Comparison of ENCODE assay signal across 26 cellular contexts in genomic region chr14:36518031-36518585, GRCh38. TPM values are rescaled to one million over a fixed set of nuclear protein-coding genes. Genes with fewer than 3 reads are reported as not detected.
DNase-seq lines count a peak whose midpoint lies in the region; ATAC-seq, FAIRE-seq and TF ChIP-seq lines count a peak whose summit lies in the region.
"Had no signal": no experiment of that assay in that cellular context is flagged by ENCODE, and none has a peak within 500 bp of the region (broad histone marks: within the 10 kb centered on the region; RNA-seq: fewer than 3 reads in every experiment).

No MANE protein-coding gene starts in this region.

- peak overlapping the region; percentile 82 for H3K4ac ChIP-seq in H1 (replicated peaks; ENCODE audit: insufficient read length, low read depth, low read length)

- H3K27me3 ChIP-seq in H1 (replicated peaks in 1 of 4; ENCODE audit: control insufficient read depth in 3 of 4, extremely low read depth in 1 of 4, insufficient read depth in 3 of 4, low read length in 3 of 4) = peaks cover 95 to 100% (median 98%) of the 10 kb centered on the region in 4 experiments
- H3K27me3 ChIP-seq in psoas muscle (ENCODE audit: insufficient read depth in 3 of 3, low read length in 2 of 3) = peaks cover 0 to 100% (median 70%) of the 10 kb centered on the region in 3 donors
- H3K27me3 ChIP-seq in A673 (replicated peaks; ENCODE audit: insufficient read depth, low read depth, low read length, poor library complexity) = peaks cover 100% of the 10 kb centered on the region

- no peak overlapping the region for H2BK120ac ChIP-seq in H1 (replicated peaks; ENCODE audit: low read depth, low read length)

- FAIRE-seq in H1 (lab: Jason Lieb, UNC) = no peak
- FAIRE-seq: islet of Langerhans, TTC549 had no signal

- H3K4me1 ChIP-seq in H1 (replicated peaks in 1 of 4; ENCODE audit: control insufficient read depth in 3 of 4, insufficient read depth in 4 of 4, low read length in 3 of 4) = peaks cover 0 to 38% (median 24%) of the 10 kb centered on the region in 4 experiments; a peak in 5 of 7 replicates
- H3K4me1 ChIP-seq in psoas muscle = peaks cover 28% of the 10 kb centered on the region
- peaks cover 23% of the 10 kb centered on the region for H3K4me1 ChIP-seq in A673 (ENCODE audit: insufficient read depth, low read length, poor library complexity, severe bottlenecking)

- no peak overlapping the region for H3K14ac ChIP-seq in H1 (ENCODE audit: insufficient read length)

- H3K9me3 ChIP-seq in H1 (ENCODE audit: insufficient read depth in 2 of 2, low read depth in 1 of 2, low read length in 1 of 2) = no peaks in the 10 kb centered on the region
- H3K9me3 ChIP-seq in psoas muscle = no peaks in the 10 kb centered on the region
- no peaks in the 10 kb centered on the region for H3K9me3 ChIP-seq in A673 (ENCODE audit: low read depth, low read length, poor library complexity, severe bottlenecking)
- H3K9me3 ChIP-seq: thoracic aorta had no signal

- ATAC-seq in psoas muscle = no peak
- ATAC-seq in HG03469 (IDR thresholded peaks at IDR 0.05; ENCODE audit: unreplicated experiment) = no peak
- ATAC-seq: effector memory CD8-positive, alpha-beta T cell; HCT116; naive thymus-derived CD8-positive, alpha-beta T cell had no signal

- no peak overlapping the region; the same call in 1 of the 2 replicates for H4K8ac ChIP-seq in H1 (ENCODE audit: extremely low read depth, insufficient read depth, low read length)

- POLR2A ChIA-PET in H1 (lab: Charles Lee; ENCODE audit: partially characterized antibody) = interaction anchor here (0.8 to 3.9 kb wide), 3 partner anchors 9 to 132 kb away, joined by 3 to 19 read pairs (median 3); no protein-coding TSS in a partner anchor
- POLR2A ChIA-PET in A673 (lab: Charles Lee; ENCODE audit: low non-redundant PET) = no interaction called here

- H2AK5ac ChIP-seq in H1 (ENCODE audit: low read depth, low read length) = no peak overlapping the region

- H3K36me3 ChIP-seq in H1 (ENCODE audit: control insufficient read depth in 2 of 4, insufficient read depth in 4 of 4, low read length in 3 of 4) (peaks cover 0 to 11% (median 0%) of the 10 kb centered on the region in 4 experiments; a peak in 1 of 8 replicates), psoas muscle (ENCODE audit: insufficient read depth in 1 of 2, low read depth in 1 of 2) (no peaks in the 10 kb centered on the region), A673 (ENCODE audit: insufficient read depth, low read length, poor library complexity, severe bottlenecking) (no peaks in the 10 kb centered on the region)
- H3K36me3 ChIP-seq: thoracic aorta had no signal

- intact Hi-C loops in psoas muscle (cut with DNase I) (no loop called here), A673 (cut with micrococcal nuclease; ENCODE audit: unreplicated experiment) (no loop called here)

- BruUV-seq in A673 (replicated peaks; lab: Mats Ljungman, UMichigan) = no TSS peak

- peaks cover 33 to 34% of the 10 kb centered on the region in 2 experiments for H4K20me1 ChIP-seq in H1 (replicated peaks in 1 of 2; ENCODE audit: control insufficient read depth in 1 of 2, insufficient read depth in 2 of 2, low read length in 2 of 2)

- CTCF ChIA-PET in H1 (lab: Charles Lee; ENCODE audit: partially characterized antibody) = interaction anchor here (0.9 to 11.9 kb wide), 9 partner anchors 6 to 448 kb away, joined by 3 to 395 read pairs (median 4); partner anchors contain the start of gene NKX2-8
- CTCF ChIA-PET in A673 (lab: Charles Lee) = no interaction called here

- no peak for TF ChIP-seq POLR2A in H1 (IDR thresholded peaks at IDR 0.05; ENCODE audit: control extremely low read depth in 1 of 2, low read depth in 2 of 2, low read length in 2 of 2)

- no peak overlapping the region for H2AFZ ChIP-seq in H1 (ENCODE audit: low read length)

- peaks cover 6% of the 10 kb centered on the region; the same call in 1 of the 2 replicates for H3K23me2 ChIP-seq in H1 (ENCODE audit: low read depth, low read length)

- H2BK5ac ChIP-seq in H1 (ENCODE audit: low read depth, low read length) = no peak overlapping the region

- H3K4me3 ChIP-seq in H1 (ENCODE audit: extremely low read depth in 1 of 4, insufficient read depth in 2 of 4, low read depth in 3 of 4, low read length in 4 of 4) (peak overlapping the region in 1 of 4 experiments; percentile 56; a peak in 2 of 8 replicates), psoas muscle (peak overlapping the region; percentile 55), A673 (ENCODE audit: low read depth, low read length, poor library complexity, severe bottlenecking) (no peak overlapping the region)

- H3K18ac ChIP-seq in H1 (ENCODE audit: extremely low read depth, low read length) = no peak overlapping the region

- no peak overlapping the region for H4K91ac ChIP-seq in H1 (replicated peaks; ENCODE audit: insufficient read length, low read length)

- H3K23ac ChIP-seq in H1 (ENCODE audit: insufficient read length) = no peak overlapping the region

- peak overlapping the region; percentile 18 to 57; a peak in 2 of 4 replicates for H3K4me2 ChIP-seq in H1 (ENCODE audit: insufficient read depth in 1 of 2, low read depth in 2 of 2, low read length in 2 of 2)

- no peak overlapping the region for H3K9ac ChIP-seq in H1 (replicated peaks in 1 of 4; ENCODE audit: extremely low read depth in 1 of 4, low read depth in 3 of 4, low read length in 3 of 4)

- no peak overlapping the region for H3K27ac ChIP-seq in H1 (ENCODE audit: low read depth, low read length)
- H3K27ac ChIP-seq in psoas muscle = no peak overlapping the region
- H3K27ac ChIP-seq in A673 (ENCODE audit: low read depth, low read length, poor library complexity, severe bottlenecking) = no peak overlapping the region
- H3K27ac ChIP-seq: HL-60, thoracic aorta had no signal

- no peak for TF ChIP-seq RAD21 in H1 (IDR thresholded peaks at IDR 0.05 in 1 of 2, conservative IDR thresholded peaks at IDR 0.05 in 1 of 2; ENCODE audit: low read depth in 2 of 2, low read length in 2 of 2)

- H3K79me2 ChIP-seq in H1 (ENCODE audit: control insufficient read depth in 1 of 2, insufficient read depth in 2 of 2, low read length in 2 of 2) = no peaks in the 10 kb centered on the region

- no peak overlapping the region for H3K56ac ChIP-seq in H1 (replicated peaks; ENCODE audit: insufficient read length, low read depth, low read length)

- WGBS in H1 (ENCODE audit: extremely low coverage in 1 of 2, insufficient coverage in 1 of 2, insufficient read length in 1 of 2, insufficient replicate concordance in 2 of 2, low coverage in 1 of 2, low lambda C conversion rate in 2 of 2, missing lambda C conversion rate in 1 of 2), 2 experiments = 5% methylated on average over 17 of the region's 34 CpGs; no CpG with 5 or more reads in 1 of the 2 experiments
- 0 to 2% (median 2%) methylated on average over 23 to 34 of the region's 34 CpGs for WGBS in psoas muscle, 3 donors

- TF ChIP-seq CTCF in GM10266 (IDR thresholded peaks at IDR 0.05; ENCODE audit: control insufficient read depth, insufficient read depth, low read depth, missing control alignments) (no peak), H1 (IDR thresholded peaks at IDR 0.05; ENCODE audit: control extremely low read depth in 1 of 3, insufficient read depth in 1 of 3, low read depth in 1 of 3, low read length in 3 of 3) (no peak), psoas muscle (IDR thresholded peaks at IDR 0.05) (no peak), A673 (conservative IDR thresholded peaks at IDR 0.05; ENCODE audit: low read depth, low read length) (no peak)

- no peaks in the 10 kb centered on the region for H3K79me1 ChIP-seq in H1 (ENCODE audit: low read depth, low read length)

- H4K5ac ChIP-seq in H1 (ENCODE audit: insufficient read length, low read depth, low read length) = no peak overlapping the region

- no peak overlapping the region for H2BK20ac ChIP-seq in H1 (ENCODE audit: low read length)

- peak in 2 of 3 experiments; percentile 44 to 84 for DNase-seq in NCI-H1417 (lab: John Stamatoyannopoulos, UW)
- no peak for DNase-seq in NCI-H1417 treated with DMSO at 0.1 percent for 48 hours (lab: John Stamatoyannopoulos, UW)
- DNase-seq in GM10266 (ENCODE audit: extremely low spot score) = peak; percentile 45
- DNase-seq in H1 (ENCODE audit: low read depth in 1 of 2, low spot score in 2 of 2) = peak in 1 of 2 experiments; percentile 70
- no peak for DNase-seq in psoas muscle
- DNase-seq in A673 (ENCODE audit: low spot score) = no peak
- DNase-seq in central memory CD4-positive, alpha-beta T cell = no peak
- DNase-seq: activated CD4-positive, alpha-beta T cell treated with anti-CD3 and anti-CD28 coated beads, Interleukin-2, amount 10 ng/mL, durations not matched to agents 24 days and 14 days; activated naive CD4-positive, alpha-beta T cell; amygdala; CD4-positive, alpha-beta T cell; cerebellar nuclear complex; effector memory CD8-positive, alpha-beta T cell; mesenchymal stem cell; naive thymus-derived CD8-positive, alpha-beta T cell; NCI-H2227 treated with DMSO at 0.1 percent for 48 hours; RPMI8226; SW 1271 had no signal

- H2BK15ac ChIP-seq in H1 (ENCODE audit: low read length) = no peak overlapping the region

- H2BK12ac ChIP-seq in H1 (ENCODE audit: low read depth, low read length) = 0 out of 2 replicates have a peak overlapping the region, but pooled peaks have one; percentile 17

- no peak for TF ChIP-seq EP300 in H1 (IDR thresholded peaks at IDR 0.05; ENCODE audit: borderline replicate concordance in 1 of 2, low read depth in 2 of 2, low read length in 2 of 2)

TF ChIP-seq in H1, 55 proteins besides CTCF, POLR2A, EP300 and RAD21 (continues in another document):
- TF ChIP-seq BCL11A (IDR thresholded peaks at IDR 0.05; ENCODE audit: low read depth in 2 of 2, low read length in 2 of 2) (no peak), CEBPB (IDR thresholded peaks at IDR 0.05; ENCODE audit: low read depth, low read length) (no peak), TAF7 (optimal IDR thresholded peaks at IDR 0.05; ENCODE audit: borderline replicate concordance, low read depth, low read length) (no peak), RFX5 (IDR thresholded peaks at IDR 0.05; ENCODE audit: borderline replicate concordance, low read depth, low read length) (no peak), NRF1 (IDR thresholded peaks at IDR 0.05; ENCODE audit: low read depth, low read length) (no peak), KDM1A (IDR thresholded peaks at IDR 0.05; ENCODE audit: borderline replicate concordance, low read length) (no peak), MAFK (IDR thresholded peaks at IDR 0.05; ENCODE audit: low read depth, low read length) (no peak), RXRA (IDR thresholded peaks at IDR 0.05; ENCODE audit: insufficient read depth, low read depth, low read length) (no peak)

RNA-seq across cellular contexts. Expression of gene NKX2-1, which starts 1.9 kb away (rescaled TPM):
- total RNA-seq in H1 (2021; fragmentation: NEBNext Ultra II Directional; extraction: Animal tissue kit (Norgen Biotek cat#: 25700)) = not detected in 2 replicates
- polyA plus RNA-seq in H1 (2011; rRNA removed) = not detected in 2 replicates
- not detected for polyA plus RNA-seq in H1 (2011; cell fraction: cytosol; rRNA removed)
- not detected for polyA plus RNA-seq in H1 (2011; cell fraction: nucleus; rRNA removed)
- not detected in 4 replicates for polyA plus RNA-seq in H1 (2012, experiment 1 of 2)
- not detected for polyA plus RNA-seq in H1 (2012, experiment 2 of 2)
- not detected for polyA plus RNA-seq in H1 (2013, experiment 1 of 2)
- polyA plus RNA-seq in H1 (2013, experiment 2 of 2) = not detected
- not detected in 2 replicates for polyA minus RNA-seq in H1 (2011; rRNA and poly(A)+ RNA removed)
- polyA minus RNA-seq in H1 (2011; cell fraction: cytosol; rRNA and poly(A)+ RNA removed) = not detected
- not detected for polyA minus RNA-seq in H1 (2011; cell fraction: nucleus; rRNA and poly(A)+ RNA removed)
- total RNA-seq in psoas muscle = not detected
- not detected for polyA plus RNA-seq in psoas muscle
- not detected in 2 replicates for total RNA-seq in A673 (2021)
- total RNA-seq: activated CD4-positive, alpha-beta T cell treated with anti-CD3 and anti-CD28 coated beads, Interleukin-2, amount 10 ng/mL, durations not matched to agents 24 days and 14 days; CD4-positive, alpha-beta T cell; naive thymus-derived CD8-positive, alpha-beta T cell; pulmonary artery endothelial cell; thoracic aorta had no signal
- polyA plus RNA-seq: IgD-negative memory B cell; naive thymus-derived CD8-positive, alpha-beta T cell had no signal

Comparison
In these comparisons a context has a peak if more than half of its experiments do, and no peak if none do; other contexts are left out.
1. DNase-seq: peak in NCI-H1417 (2 of 3) and GM10266 (single experiment); none in NCI-H1417 treated with DMSO at 0.1 percent for 48 hours (single experiment), psoas muscle (0 of 2), A673 (single experiment) and central memory CD4-positive, alpha-beta T cell (single experiment).